In genomic region chr3:36944012-36944640, GRCh38 we compare ENCODE assay signal across 8 cellular contexts. TPM values are rescaled to one million over a fixed set of nuclear protein-coding genes. Genes with fewer than 3 reads are reported as not detected.
DNase-seq lines count a peak whose midpoint lies in the region; ATAC-seq and TF ChIP-seq lines count a peak whose summit lies in the region.

No MANE protein-coding gene starts in this region.

- H3K9me3 ChIP-seq in WERI-Rb-1 (ENCODE audit: severe bottlenecking) = peaks cover 3% of the 10 kb centered on the region

- H3K4me3 ChIP-seq in WERI-Rb-1 (ENCODE audit: low read depth, low read length) (peak overlapping the region; percentile 45), coronary artery (peak overlapping the region; percentile 89)

- TF ChIP-seq CTCF in WERI-Rb-1 (IDR thresholded peaks at IDR 0.05; ENCODE audit: low read depth, low read length) (0 out of 2 replicates have a peak, but pooled peaks have one; percentile 2), coronary artery (IDR thresholded peaks at IDR 0.05) (no peak)

- no peaks in the 10 kb centered on the region for H3K27me3 ChIP-seq in WERI-Rb-1 (ENCODE audit: insufficient read depth, low read depth, severe bottlenecking)

- peak; percentile 61 for ATAC-seq in GM19455 (IDR thresholded peaks at IDR 0.05; ENCODE audit: unreplicated experiment)
- peak; percentile 33 for ATAC-seq in HG03565 (IDR thresholded peaks at IDR 0.05; ENCODE audit: unreplicated experiment)
- ATAC-seq in left colon = peak; percentile 64

- no peaks in the 10 kb centered on the region for H3K36me3 ChIP-seq in WERI-Rb-1

- DNase-seq in DMS114 treated with DMSO at 0.1 percent for 48 hours (lab: John Stamatoyannopoulos, UW; ENCODE audit: unreplicated experiment) = peak; percentile 24
- peak; percentile 19 for DNase-seq in WERI-Rb-1
- DNase-seq in coronary artery (ENCODE audit: low spot score) = peak; percentile 81
- peak; percentile 49 to 74 for DNase-seq in left colon
- peak; percentile 30 for DNase-seq in stimulated activated CD4-positive, alpha-beta T cell treated with anti-CD3 and anti-CD28 coated beads, Interleukin-1b, Interleukin-23, amount 100 ng/mL, for 48 hours
- DNase-seq in NK-92 treated with Interleukin-12 subunit alpha and Interleukin-12 subunit beta, amount 100 ng/mL, for 24 hours (lab: John Stamatoyannopoulos, UW) = no peak

- H3K27ac ChIP-seq in WERI-Rb-1 (no peak overlapping the region), coronary artery (peak overlapping the region; percentile 29 to 82)

- intact Hi-C loops in left colon (cut with DNase I, micrococcal nuclease) = no loop called here

RNA-seq across cellular contexts. Expression of gene TRANK1, which starts 0.7 kb away (rescaled TPM):
- total RNA-seq in left colon = 100 to 1,000 TPM in 1 of 2 donors, 10 to 100 TPM in 1; 54.0 to 144 TPM

RNA-seq across cellular contexts. Expression of gene EPM2AIP1, which starts 48.8 kb away (rescaled TPM):
- total RNA-seq in left colon = 10 to 100 TPM; 11.8 to 12.1 TPM

RNA-seq across cellular contexts. Expression of gene MLH1, which starts 49.2 kb away (rescaled TPM):
- 10 to 100 TPM; 17.3 TPM for total RNA-seq in left colon
